Comparison of ENCODE assay signal across 1 cellular context in the genomic region with DNA sequence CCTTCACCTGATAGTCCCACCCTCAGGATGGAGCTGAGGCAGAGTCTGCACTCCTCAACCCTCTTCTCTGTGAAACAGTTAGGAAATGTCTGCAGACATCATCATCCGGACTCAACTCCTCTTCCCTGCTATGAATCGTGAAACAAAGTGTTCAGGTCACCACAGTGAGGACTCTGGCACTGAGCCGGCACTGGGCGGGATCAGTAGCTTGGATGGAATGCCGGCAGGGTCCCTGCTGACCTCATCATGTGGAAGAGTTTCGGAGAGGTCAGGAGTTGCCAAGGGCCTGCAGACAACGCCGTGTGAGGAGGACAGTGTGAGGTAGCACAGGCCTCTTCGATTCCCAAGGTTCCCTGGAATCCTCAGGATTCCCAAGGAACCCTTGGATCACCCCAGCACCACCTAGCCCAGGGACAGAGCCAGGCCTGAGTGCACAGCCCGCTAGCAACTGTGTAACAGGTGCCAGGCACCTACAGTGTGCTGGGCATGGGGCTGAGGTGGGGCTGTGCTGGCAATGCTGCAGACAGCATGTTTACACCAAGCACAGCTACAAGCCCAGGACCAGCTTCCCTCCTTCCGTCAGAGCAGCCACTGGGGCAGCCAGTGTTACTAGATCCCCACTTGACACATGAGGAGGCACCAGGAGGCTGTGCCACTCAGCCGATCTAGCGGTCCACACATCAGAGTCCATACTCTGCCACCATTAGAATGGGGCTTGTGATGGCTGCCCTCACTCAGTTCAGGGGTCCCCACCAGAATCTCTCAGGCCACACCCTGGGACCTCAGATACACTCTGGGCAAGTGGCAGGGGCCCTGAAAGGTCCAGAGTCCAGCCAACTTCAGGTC.
A peak's percentile ranks its signal among the peaks of the same experiment; 100 is the strongest.
TF ChIP-seq lines count a peak whose summit lies in the region.

No MANE protein-coding gene starts in this region.

TF ChIP-seq in HepG2, 621 proteins besides CTCF, POLR2A, EP300 and RAD21 (continued from another document and continues in another):
- 0 out of 2 replicates have a peak, but pooled peaks have one; percentile 3 for TF ChIP-seq PRDM15 (CRISPR knock-in tag; IDR thresholded peaks at IDR 0.05)
- peak; percentile 77 for TF ChIP-seq TEAD3 (CRISPR knock-in tag; optimal IDR thresholded peaks at IDR 0.05; ENCODE audit: borderline replicate concordance)
- peak; percentile 45 for TF ChIP-seq ZNF883 (CRISPR knock-in tag; IDR thresholded peaks at IDR 0.05; ENCODE audit: not compliant biosample characterization)
- TF ChIP-seq, protein P1, sequence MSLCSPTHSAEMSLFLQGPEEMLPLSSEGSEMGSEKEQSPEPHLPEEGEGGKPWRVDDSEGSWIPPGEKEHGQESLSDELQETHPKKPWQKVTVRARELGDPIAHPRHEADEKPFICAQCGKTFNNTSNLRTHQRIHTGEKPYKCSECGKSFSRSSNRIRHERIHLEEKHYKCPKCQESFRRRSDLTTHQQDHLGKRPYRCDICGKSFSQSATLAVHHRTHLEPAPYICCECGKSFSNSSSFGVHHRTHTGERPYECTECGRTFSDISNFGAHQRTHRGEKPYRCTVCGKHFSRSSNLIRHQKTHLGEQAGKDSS (CRISPR knock-in tag; IDR thresholded peaks at IDR 0.05; ENCODE audit: borderline replicate concordance, low read depth): peak; percentile 28; the same call in 1 of the 2 replicates
- TF ChIP-seq MEIS1 (CRISPR knock-in tag; IDR thresholded peaks at IDR 0.05; ENCODE audit: borderline replicate concordance): no peak
- TF ChIP-seq ZNF547 (CRISPR knock-in tag; IDR thresholded peaks at IDR 0.05): no peak
- no peak for TF ChIP-seq RBM39 (IDR thresholded peaks at IDR 0.05; ENCODE audit: low read depth, low read length, poor library complexity, severe bottlenecking)
- TF ChIP-seq GATAD2A (CRISPR knock-in tag; IDR thresholded peaks at IDR 0.05): 0 out of 2 replicates have a peak, but pooled peaks have one; percentile 22
- TF ChIP-seq HMGXB4 (CRISPR knock-in tag; IDR thresholded peaks at IDR 0.05; ENCODE audit: borderline replicate concordance in 1 of 2, low read depth in 1 of 2): no peak
- TF ChIP-seq ZNF564 (CRISPR knock-in tag; IDR thresholded peaks at IDR 0.05): no peak
- no peak for TF ChIP-seq FOSL1 (CRISPR knock-in tag; IDR thresholded peaks at IDR 0.05; ENCODE audit: borderline replicate concordance)
- TF ChIP-seq, protein P2, sequence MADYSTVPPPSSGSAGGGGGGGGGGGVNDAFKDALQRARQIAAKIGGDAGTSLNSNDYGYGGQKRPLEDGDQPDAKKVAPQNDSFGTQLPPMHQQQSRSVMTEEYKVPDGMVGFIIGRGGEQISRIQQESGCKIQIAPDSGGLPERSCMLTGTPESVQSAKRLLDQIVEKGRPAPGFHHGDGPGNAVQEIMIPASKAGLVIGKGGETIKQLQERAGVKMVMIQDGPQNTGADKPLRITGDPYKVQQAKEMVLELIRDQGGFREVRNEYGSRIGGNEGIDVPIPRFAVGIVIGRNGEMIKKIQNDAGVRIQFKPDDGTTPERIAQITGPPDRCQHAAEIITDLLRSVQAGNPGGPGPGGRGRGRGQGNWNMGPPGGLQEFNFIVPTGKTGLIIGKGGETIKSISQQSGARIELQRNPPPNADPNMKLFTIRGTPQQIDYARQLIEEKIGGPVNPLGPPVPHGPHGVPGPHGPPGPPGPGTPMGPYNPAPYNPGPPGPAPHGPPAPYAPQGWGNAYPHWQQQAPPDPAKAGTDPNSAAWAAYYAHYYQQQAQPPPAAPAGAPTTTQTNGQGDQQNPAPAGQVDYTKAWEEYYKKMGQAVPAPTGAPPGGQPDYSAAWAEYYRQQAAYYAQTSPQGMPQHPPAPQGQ (CRISPR knock-in tag; IDR thresholded peaks at IDR 0.05; ENCODE audit: borderline replicate concordance): no peak
- TF ChIP-seq ESRRA (CRISPR knock-in tag; IDR thresholded peaks at IDR 0.05; ENCODE audit: low read depth): no peak
- no peak for TF ChIP-seq NR2F6 (IDR thresholded peaks at IDR 0.05)
- peak; percentile 55; the same call in 1 of the 2 replicates for TF ChIP-seq NR2F6 (CRISPR knock-in tag; IDR thresholded peaks at IDR 0.05)
- TF ChIP-seq HNF4A (CRISPR knock-in tag; IDR thresholded peaks at IDR 0.05): peak; percentile 51
- TF ChIP-seq, protein P3, sequence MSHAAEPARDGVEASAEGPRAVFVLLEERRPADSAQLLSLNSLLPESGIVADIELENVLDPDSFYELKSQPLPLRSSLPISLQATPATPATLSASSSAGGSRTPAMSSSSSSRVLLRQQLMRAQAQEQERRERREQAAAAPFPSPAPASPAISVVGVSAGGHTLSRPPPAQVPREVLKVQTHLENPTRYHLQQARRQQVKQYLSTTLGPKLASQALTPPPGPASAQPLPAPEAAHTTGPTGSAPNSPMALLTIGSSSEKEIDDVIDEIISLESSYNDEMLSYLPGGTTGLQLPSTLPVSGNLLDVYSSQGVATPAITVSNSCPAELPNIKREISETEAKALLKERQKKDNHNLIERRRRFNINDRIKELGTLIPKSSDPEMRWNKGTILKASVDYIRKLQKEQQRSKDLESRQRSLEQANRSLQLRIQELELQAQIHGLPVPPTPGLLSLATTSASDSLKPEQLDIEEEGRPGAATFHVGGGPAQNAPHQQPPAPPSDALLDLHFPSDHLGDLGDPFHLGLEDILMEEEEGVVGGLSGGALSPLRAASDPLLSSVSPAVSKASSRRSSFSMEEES (CRISPR knock-in tag; IDR thresholded peaks at IDR 0.05): 0 out of 2 replicates have a peak, but pooled peaks have one; percentile 23
- TF ChIP-seq KDM5B (CRISPR knock-in tag; IDR thresholded peaks at IDR 0.05; ENCODE audit: borderline replicate concordance): no peak
- no peak for TF ChIP-seq ZNF281 (CRISPR knock-in tag; IDR thresholded peaks at IDR 0.05; ENCODE audit: borderline replicate concordance)
- peak; percentile 17; the same call in 1 of the 2 replicates for TF ChIP-seq BRD4 (CRISPR knock-in tag; IDR thresholded peaks at IDR 0.05)
- 0 out of 2 replicates have a peak, but pooled peaks have one; percentile 37 for TF ChIP-seq ZNF605 (CRISPR knock-in tag; IDR thresholded peaks at IDR 0.05)
- no peak for TF ChIP-seq HNF1A (IDR thresholded peaks at IDR 0.05; ENCODE audit: low read depth)
- no peak for TF ChIP-seq HNF1A (CRISPR knock-in tag; IDR thresholded peaks at IDR 0.05; ENCODE audit: borderline replicate concordance)
- no peak for TF ChIP-seq TOE1 (CRISPR knock-in tag; IDR thresholded peaks at IDR 0.05)
- TF ChIP-seq SALL1 (CRISPR knock-in tag; IDR thresholded peaks at IDR 0.05): peak; percentile 26; the same call in 1 of the 2 replicates
- TF ChIP-seq CAMTA2 (CRISPR knock-in tag; IDR thresholded peaks at IDR 0.05; ENCODE audit: borderline replicate concordance): no peak
- TF ChIP-seq CREM (IDR thresholded peaks at IDR 0.05): no peak
- no peak for TF ChIP-seq CREM (CRISPR knock-in tag; IDR thresholded peaks at IDR 0.05)
- peak; percentile 41 for TF ChIP-seq TBX2 (CRISPR knock-in tag; IDR thresholded peaks at IDR 0.05; ENCODE audit: borderline replicate concordance)
- TF ChIP-seq NR2F1 (CRISPR knock-in tag; IDR thresholded peaks at IDR 0.05): no peak
- no peak for TF ChIP-seq SNAPC2 (CRISPR knock-in tag; IDR thresholded peaks at IDR 0.05)
- TF ChIP-seq, protein P4, sequence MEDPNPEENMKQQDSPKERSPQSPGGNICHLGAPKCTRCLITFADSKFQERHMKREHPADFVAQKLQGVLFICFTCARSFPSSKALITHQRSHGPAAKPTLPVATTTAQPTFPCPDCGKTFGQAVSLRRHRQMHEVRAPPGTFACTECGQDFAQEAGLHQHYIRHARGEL (CRISPR knock-in tag; IDR thresholded peaks at IDR 0.05): no peak
- 0 out of 2 replicates have a peak, but pooled peaks have one; percentile 13 for TF ChIP-seq ETV6 (CRISPR knock-in tag; conservative IDR thresholded peaks at IDR 0.05)
- no peak for TF ChIP-seq CENPT (CRISPR knock-in tag; IDR thresholded peaks at IDR 0.05; ENCODE audit: low read depth)
- TF ChIP-seq RARA (CRISPR knock-in tag; IDR thresholded peaks at IDR 0.05): 0 out of 2 replicates have a peak, but pooled peaks have one; percentile 17
- TF ChIP-seq RFX5 (IDR thresholded peaks at IDR 0.05; ENCODE audit: low read depth, low read length): peak; percentile 89
- 0 out of 2 replicates have a peak, but pooled peaks have one; percentile 38 for TF ChIP-seq ZNF788 (CRISPR knock-in tag; IDR thresholded peaks at IDR 0.05; ENCODE audit: borderline replicate concordance)
